Comparison of ENCODE assay signal across 9 cellular contexts in genomic region chr2:172113617-172114016, GRCh38. TPM values are rescaled to one million over a fixed set of nuclear protein-coding genes. Genes with fewer than 3 reads are reported as not detected.
DNase-seq lines count a peak whose midpoint lies in the region; ATAC-seq and TF ChIP-seq lines count a peak whose summit lies in the region.
"Had no signal": no experiment of that assay in that cellular context is flagged by ENCODE, and none has a peak within 500 bp of the region (broad histone marks: within the 10 kb centered on the region; RNA-seq: fewer than 3 reads in every experiment).

No MANE protein-coding gene starts in this region.

- H3K4me3 ChIP-seq in dorsolateral prefrontal cortex: no peak overlapping the region
- no peak overlapping the region for H3K4me3 ChIP-seq in parathyroid adenoma (ENCODE audit: low read depth, low read length)

- H3K36me3 ChIP-seq in parathyroid adenoma (ENCODE audit: control insufficient read depth, insufficient read depth, low read length): no peaks in the 10 kb centered on the region

- H3K9ac ChIP-seq in parathyroid adenoma: no peak overlapping the region

- ATAC-seq in HG03025 (IDR thresholded peaks at IDR 0.05; ENCODE audit: low FRiP score, unreplicated experiment) (no peak), GM21515 (IDR thresholded peaks at IDR 0.05; ENCODE audit: unreplicated experiment) (no peak)

- H3K27ac ChIP-seq in dorsolateral prefrontal cortex (no peak overlapping the region), parathyroid adenoma (no peak overlapping the region)

- H3K27me3 ChIP-seq in dorsolateral prefrontal cortex: peaks cover 0 to 19% (median 3%) of the 10 kb centered on the region in 45 donors
- H3K27me3 ChIP-seq in parathyroid adenoma (ENCODE audit: control insufficient read depth, insufficient read depth, low read length): no peaks in the 10 kb centered on the region

- DNase-seq in DMS53 (lab: John Stamatoyannopoulos, UW) (peak; percentile 43), DMS53 treated with DMSO at 0.1 percent for 48 hours (lab: John Stamatoyannopoulos, UW; ENCODE audit: unreplicated experiment) (no peak), NCI-H1694 (lab: John Stamatoyannopoulos, UW) (peak; percentile 37), dorsolateral prefrontal cortex (no peak)
- no peak for DNase-seq in stimulated activated CD8-positive, alpha-beta memory T cell treated with anti-CD3 and anti-CD28 coated beads, Interleukin-4, amount 100 ng/mL, for 48 hours

- H3K79me2 ChIP-seq in parathyroid adenoma: no peaks in the 10 kb centered on the region

- H3K4me1 ChIP-seq in parathyroid adenoma: no peaks in the 10 kb centered on the region

- no peak overlapping the region for H2AFZ ChIP-seq in parathyroid adenoma

- no peaks in the 10 kb centered on the region for H3K9me3 ChIP-seq in parathyroid adenoma (ENCODE audit: control insufficient read depth, low read length)

- H3K4me2 ChIP-seq in parathyroid adenoma (ENCODE audit: low read length): no peak overlapping the region

- intact Hi-C loops in dorsolateral prefrontal cortex (cut with DNase I): loop anchor here in 1 of 2 donors (2.0 kb wide), 1 partner anchor 539 kb away; no protein-coding TSS in a partner anchor

- peak in 54 of 56 donors; percentile 29 to 77 (median 58) for TF ChIP-seq CTCF in dorsolateral prefrontal cortex (IDR thresholded peaks at IDR 0.05 in 54 of 56, conservative IDR thresholded peaks at IDR 0.05 in 2 of 56; ENCODE audit: low read depth in 1 of 56, partially characterized antibody in 56 of 56)
- peak; percentile 34 for TF ChIP-seq CTCF in parathyroid adenoma (IDR thresholded peaks at IDR 0.05)

RNA-seq across cellular contexts. Expression of gene DLX2, which starts 10.9 kb away (rescaled TPM):
- total RNA-seq in dorsolateral prefrontal cortex: 1 to 10 TPM in 111 of 120 experiments, under 1 TPM in 9; 0.39 to 4.2 (median 1.8) TPM
- total RNA-seq: activated CD8-positive, alpha-beta memory T cell treated with anti-CD3 and anti-CD28 coated beads for 36 hours had no signal

RNA-seq across cellular contexts. Expression of gene DLX1, which starts 28.3 kb away (rescaled TPM):
- 10 to 100 TPM in 53 of 120 experiments, 1 to 10 TPM in 67; 1.5 to 24.3 (median 9.6) TPM for total RNA-seq in dorsolateral prefrontal cortex
- total RNA-seq: activated CD8-positive, alpha-beta memory T cell treated with anti-CD3 and anti-CD28 coated beads for 36 hours had no signal

Comparison
In these comparisons a context has a peak if more than half of its experiments do, and no peak if none do; other contexts are left out.
1. DNase-seq: peak in DMS53 (single experiment) and NCI-H1694 (single experiment); none in DMS53 treated with DMSO at 0.1 percent for 48 hours (single experiment), dorsolateral prefrontal cortex (0 of 10) and stimulated activated CD8-positive, alpha-beta memory T cell treated with anti-CD3 and anti-CD28 coated beads, Interleukin-4, amount 100 ng/mL, for 48 hours (single experiment).